Comparison of ENCODE assay signal across 18 cellular contexts in genomic region chr17:45847101-45847500, GRCh38. TPM values are rescaled to one million over a fixed set of nuclear protein-coding genes. Genes with fewer than 3 reads are reported as not detected.
A peak's percentile ranks its signal among the peaks of the same experiment; 100 is the strongest.
DNase-seq lines count a peak whose midpoint lies in the region; ATAC-seq and TF ChIP-seq lines count a peak whose summit lies in the region.
"Had no signal": no experiment of that assay in that cellular context is flagged by ENCODE, and none has a peak within 500 bp of the region (broad histone marks: within the 10 kb centered on the region; RNA-seq: fewer than 3 reads in every experiment).

No MANE protein-coding gene starts in this region.

- no peak overlapping the region for H3K27ac Mint-ChIP-seq in natural killer cell treated with Interleukin-12 subunit alpha and Interleukin-12 subunit beta and Interleukin-15 and Interleukin-18, amount 100 ng/mL, for 72 hours
- no peak overlapping the region for H3K27ac Mint-ChIP-seq in natural killer cell
- H3K27ac Mint-ChIP-seq in neural progenitor cell = peak overlapping the region; percentile 13
- H3K27ac Mint-ChIP-seq: B cell; CD4-positive, alpha-beta T cell; CD8-positive, alpha-beta T cell had no signal

- H3K36me3 Mint-ChIP-seq in natural killer cell treated with Interleukin-12 subunit alpha and Interleukin-12 subunit beta and Interleukin-15 and Interleukin-18, amount 100 ng/mL, for 72 hours = no peaks in the 10 kb centered on the region
- no peaks in the 10 kb centered on the region for H3K36me3 Mint-ChIP-seq in natural killer cell
- H3K36me3 Mint-ChIP-seq in neural progenitor cell = no peaks in the 10 kb centered on the region
- H3K36me3 Mint-ChIP-seq: CD8-positive, alpha-beta T cell had no signal

- no peaks in the 10 kb centered on the region for H3K4me1 ChIP-seq in neural progenitor cell
- H3K4me1 ChIP-seq: A549, Caco-2 had no signal

- H3K4me1 Mint-ChIP-seq in natural killer cell treated with Interleukin-12 subunit alpha and Interleukin-12 subunit beta and Interleukin-15 and Interleukin-18, amount 100 ng/mL, for 72 hours (ENCODE audit: low read depth in 2 of 2) = no peaks in the 10 kb centered on the region
- no peaks in the 10 kb centered on the region for H3K4me1 Mint-ChIP-seq in natural killer cell
- no peaks in the 10 kb centered on the region for H3K4me1 Mint-ChIP-seq in neural progenitor cell
- H3K4me1 Mint-ChIP-seq: B cell had no signal

- no peaks in the 10 kb centered on the region for H3F3A ChIP-seq in neural progenitor cell (ENCODE audit: low read depth)

- no peaks in the 10 kb centered on the region for H3K27me3 ChIP-seq in neural progenitor cell

- no peaks in the 10 kb centered on the region for H3K79me2 ChIP-seq in neural progenitor cell (ENCODE audit: low read depth)

- no peak overlapping the region for H3K4me3 Mint-ChIP-seq in natural killer cell treated with Interleukin-12 subunit alpha and Interleukin-12 subunit beta and Interleukin-15 and Interleukin-18, amount 100 ng/mL, for 72 hours
- H3K4me3 Mint-ChIP-seq in natural killer cell (no peak overlapping the region), neural progenitor cell (no peak overlapping the region)
- H3K4me3 Mint-ChIP-seq: B cell; CD4-positive, alpha-beta T cell; CD8-positive, alpha-beta T cell had no signal

- H3K36me3 ChIP-seq in neural progenitor cell = no peaks in the 10 kb centered on the region
- H3K36me3 ChIP-seq: BLaER1 treated with 17β-estradiol and CSF1 and Interleukin-3, amounts not matched to agents 10 nM and 100 nM had no signal

- no peak overlapping the region for H3K27ac ChIP-seq in neural progenitor cell
- H3K27ac ChIP-seq: 22Rv1; A549; BLaER1 treated with 17β-estradiol and CSF1 and Interleukin-3, amounts not matched to agents 10 nM and 100 nM; C4-2B had no signal

- no peaks in the 10 kb centered on the region for H3K9me3 Mint-ChIP-seq in natural killer cell treated with Interleukin-12 subunit alpha and Interleukin-12 subunit beta and Interleukin-15 and Interleukin-18, amount 100 ng/mL, for 72 hours
- H3K9me3 Mint-ChIP-seq in natural killer cell (no peaks in the 10 kb centered on the region), neural progenitor cell (peaks cover 2% of the 10 kb centered on the region)
- H3K9me3 Mint-ChIP-seq: CD4-positive, alpha-beta T cell; CD8-positive, alpha-beta T cell had no signal

- DNase-seq in natural killer cell treated with Interleukin-12 subunit alpha and Interleukin-12 subunit beta and Interleukin-15 and Interleukin-18, amount 100 ng/mL, for 72 hours (ENCODE audit: low spot score) = peak; percentile 0
- DNase-seq in natural killer cell = no peak
- no peak for DNase-seq in neural progenitor cell (ENCODE audit: low spot score)
- DNase-seq: AML-193; Caco-2; Calu3; CD4-positive, alpha-beta T cell; DMS79 treated with DMSO at 0.1 percent for 48 hours; GF-D8 had no signal

- intact Hi-C loops in natural killer cell (cut with micrococcal nuclease) = no loop called here

- no peaks in the 10 kb centered on the region for H4K20me1 ChIP-seq in neural progenitor cell (ENCODE audit: low read depth)

- H3K27me3 Mint-ChIP-seq in natural killer cell treated with Interleukin-12 subunit alpha and Interleukin-12 subunit beta and Interleukin-15 and Interleukin-18, amount 100 ng/mL, for 72 hours = peaks cover 0 to 5% of the 10 kb centered on the region in 2 donors
- peaks cover 0 to 3% of the 10 kb centered on the region in 2 donors for H3K27me3 Mint-ChIP-seq in natural killer cell (ENCODE audit: low read depth in 2 of 2)
- peaks cover 7% of the 10 kb centered on the region for H3K27me3 Mint-ChIP-seq in neural progenitor cell (ENCODE audit: insufficient read depth, low read depth)

- no peak overlapping the region for H2AFZ ChIP-seq in neural progenitor cell (replicated peaks)

- no peaks in the 10 kb centered on the region for H3K9me3 ChIP-seq in neural progenitor cell (ENCODE audit: low read depth)
- H3K9me3 ChIP-seq: A549; BLaER1 treated with 17β-estradiol and CSF1 and Interleukin-3, amounts not matched to agents 10 nM and 100 nM; Caco-2 had no signal

- no peak overlapping the region for H3K9ac ChIP-seq in neural progenitor cell
- H3K9ac ChIP-seq: BLaER1 treated with 17β-estradiol and CSF1 and Interleukin-3, amounts not matched to agents 10 nM and 100 nM had no signal

- H3K4me3 ChIP-seq in neural progenitor cell = no peak overlapping the region
- H3K4me3 ChIP-seq: A549; BLaER1 treated with 17β-estradiol and CSF1 and Interleukin-3, amounts not matched to agents 10 nM and 100 nM had no signal

- no peak for TF ChIP-seq CTCF in natural killer cell (IDR thresholded peaks at IDR 0.05)
- TF ChIP-seq CTCF in neural progenitor cell (IDR thresholded peaks at IDR 0.05) = no peak

- H3K4me2 ChIP-seq in neural progenitor cell = no peak overlapping the region
- H3K4me2 ChIP-seq: A549; BLaER1 treated with 17β-estradiol and CSF1 and Interleukin-3, amounts not matched to agents 10 nM and 100 nM had no signal

- no peak for ATAC-seq in natural killer cell treated with Interleukin-12 subunit alpha and Interleukin-12 subunit beta and Interleukin-15 and Interleukin-18, amount 100 ng/mL, for 72 hours
- ATAC-seq in natural killer cell (no peak), HG03565 (IDR thresholded peaks at IDR 0.05; ENCODE audit: unreplicated experiment) (no peak), GM21367 (IDR thresholded peaks at IDR 0.05; ENCODE audit: unreplicated experiment) (no peak)
- ATAC-seq: A549; CD8-positive, alpha-beta T cell had no signal

RNA-seq across cellular contexts. Expression of gene SPPL2C, which starts 2.4 kb away (rescaled TPM):
- not detected for total RNA-seq in natural killer cell treated with Interleukin-12 subunit alpha and Interleukin-12 subunit beta and Interleukin-15 and Interleukin-18, amount 100 ng/mL, for 72 hours
- not detected for total RNA-seq in natural killer cell
- total RNA-seq in neural progenitor cell (ENCODE audit: low replicate concordance) = not detected in 2 replicates
- total RNA-seq: A172; B cell; Caco-2; Calu3; CD4-positive, alpha-beta T cell; CD8-positive, alpha-beta T cell had no signal

RNA-seq across cellular contexts. Expression of gene MAPT, which starts 47.3 kb away (rescaled TPM):
- total RNA-seq in natural killer cell treated with Interleukin-12 subunit alpha and Interleukin-12 subunit beta and Interleukin-15 and Interleukin-18, amount 100 ng/mL, for 72 hours = under 1 TPM; 0.14 to 0.17 TPM
- total RNA-seq in natural killer cell (1 to 10 TPM in 1 of 3 donors, under 1 TPM in 2; 0.14 to 1.3 (median 0.58) TPM), neural progenitor cell (ENCODE audit: low replicate concordance) (1.4 and 2.4 TPM in 2 replicates)
